In the genomic region with DNA sequence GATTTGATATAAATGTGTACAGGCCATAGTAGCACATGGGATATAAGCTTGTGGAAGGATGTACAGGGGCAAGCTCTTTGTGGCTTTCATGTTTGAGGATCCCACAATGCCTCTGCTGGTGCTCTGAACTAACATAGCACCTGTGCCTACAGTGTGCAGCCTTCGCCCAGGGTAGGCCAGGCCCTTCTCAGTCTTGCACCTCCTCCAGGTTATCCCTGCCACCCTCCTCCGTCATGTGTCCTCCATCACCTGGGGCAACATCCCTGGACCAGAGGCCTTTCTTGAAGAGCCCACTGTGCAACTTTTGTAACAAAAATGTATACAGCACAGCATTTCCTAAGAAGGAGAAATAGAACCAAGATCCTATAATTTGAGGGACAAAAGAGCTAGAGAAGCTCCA, we compare ENCODE assay signal across 29 cellular contexts.
"Had no signal": no experiment of that assay in that cellular context is flagged by ENCODE, and none has a peak within 500 bp of the region (broad histone marks: within the 10 kb centered on the region; RNA-seq: fewer than 3 reads in every experiment).

No MANE protein-coding gene starts in this region.

- ATAC-seq: activated CD4-positive, CD25-positive, alpha-beta regulatory T cell treated with anti-CD3 and anti-CD28 coated beads, Interleukin-2, amount 50 U/mL, for 24 hours; activated CD8-positive, alpha-beta T cell treated with anti-CD3 and anti-CD28 coated beads for 36 hours; activated naive CD4-positive, alpha-beta T cell treated with anti-CD3 and anti-CD28 coated beads, Interleukin-2, amount 50 U/mL, for 72 hours; activated T-cell treated with anti-CD3 and anti-CD28 coated beads, Interleukin-2, amount 50 U/mL, for 4 hours; activated T-helper 17 cell treated with anti-CD3 and anti-CD28 coated beads, Interleukin-2, amount 50 U/mL, for 72 hours; esophagus mucosa; T-helper 17 cell had no signal

- H3K36me3 Mint-ChIP-seq: activated naive CD4-positive, alpha-beta T cell treated with anti-CD3 and anti-CD28 coated beads, Interleukin-2, amount 10 ng/mL, durations not matched to agents 7 days and 5 days; activated naive CD4-positive, alpha-beta T cell treated with anti-CD3 and anti-CD28 coated beads, Interleukin-2, amount 50 U/mL, for 72 hours; activated naive CD8-positive, alpha-beta T cell treated with anti-CD3 and anti-CD28 coated beads, Interleukin-2, amount 10 ng/mL, durations not matched to agents 7 days and 5 days had no signal

- H3K9me3 ChIP-seq: heart left ventricle had no signal

- H3K4me3 ChIP-seq: coronary artery, dorsolateral prefrontal cortex, heart left ventricle had no signal

- H3K27me3 Mint-ChIP-seq: activated B cell treated with CpG ODN at 0.5 μM for 24 hours; activated CD8-positive, alpha-beta T cell treated with anti-CD3 and anti-CD28 coated beads for 36 hours; activated naive CD4-positive, alpha-beta T cell treated with anti-CD3 and anti-CD28 coated beads, Interleukin-2, amount 10 ng/mL, durations not matched to agents 7 days and 5 days; activated naive CD8-positive, alpha-beta T cell treated with anti-CD3 and anti-CD28 coated beads, Interleukin-2, amount 10 ng/mL, durations not matched to agents 7 days and 5 days; central memory CD8-positive, alpha-beta T cell; dendritic cell treated with granulocyte-macrophage colony-stimulating factor and Interleukin-4, amounts not matched to agents 40 ng/mL and 50 ng/mL, for 4 days had no signal

- H3K27me3 ChIP-seq: brain microvascular endothelial cell, dorsolateral prefrontal cortex, heart left ventricle had no signal

- H3K36me3 ChIP-seq: brain microvascular endothelial cell, heart left ventricle, WERI-Rb-1 had no signal

- H3K27ac ChIP-seq: dorsolateral prefrontal cortex, heart left ventricle, WERI-Rb-1 had no signal

- H3K9me3 Mint-ChIP-seq: activated B cell treated with CpG ODN at 0.5 μM for 24 hours; activated CD8-positive, alpha-beta T cell treated with anti-CD3 and anti-CD28 coated beads for 36 hours; activated naive CD4-positive, alpha-beta T cell treated with anti-CD3 and anti-CD28 coated beads, Interleukin-2, amount 10 ng/mL, durations not matched to agents 7 days and 5 days; activated naive CD4-positive, alpha-beta T cell treated with anti-CD3 and anti-CD28 coated beads, Interleukin-2, amount 50 U/mL, for 72 hours; activated naive CD8-positive, alpha-beta T cell treated with anti-CD3 and anti-CD28 coated beads, Interleukin-2, amount 10 ng/mL, durations not matched to agents 7 days and 5 days; activated T-cell treated with anti-CD3 and anti-CD28 coated beads, Interleukin-2, amount 50 U/mL, for 4 hours; activated T-helper 17 cell treated with anti-CD3 and anti-CD28 coated beads, Interleukin-2, amount 50 U/mL, for 72 hours; dendritic cell treated with granulocyte-macrophage colony-stimulating factor and Interleukin-4, amounts not matched to agents 40 ng/mL and 50 ng/mL, for 4 days; endodermal cell; T-helper 2 cell treated with Interferon-gamma antibody and Interleukin-4, amounts not matched to agents 5 μg/mL and 100 μg/mL, for 36 hours had no signal

- H3K4me1 Mint-ChIP-seq: activated B cell treated with CpG ODN at 0.5 μM for 24 hours; activated naive CD4-positive, alpha-beta T cell treated with anti-CD3 and anti-CD28 coated beads, Interleukin-2, amount 10 ng/mL, durations not matched to agents 7 days and 5 days; activated T-helper 17 cell treated with anti-CD3 and anti-CD28 coated beads, Interleukin-2, amount 50 U/mL, for 72 hours; central memory CD8-positive, alpha-beta T cell; endodermal cell had no signal

- H3K4me3 Mint-ChIP-seq: activated B cell treated with CpG ODN at 0.5 μM for 24 hours; activated CD8-positive, alpha-beta T cell treated with anti-CD3 and anti-CD28 coated beads for 36 hours; activated naive CD4-positive, alpha-beta T cell treated with anti-CD3 and anti-CD28 coated beads, Interleukin-2, amount 10 ng/mL, durations not matched to agents 7 days and 5 days; activated naive CD8-positive, alpha-beta T cell treated with anti-CD3 and anti-CD28 coated beads, Interleukin-2, amount 10 ng/mL, durations not matched to agents 7 days and 5 days; activated T-cell treated with anti-CD3 and anti-CD28 coated beads, Interleukin-2, amount 50 U/mL, for 4 hours; activated T-helper 17 cell treated with anti-CD3 and anti-CD28 coated beads, Interleukin-2, amount 50 U/mL, for 72 hours; central memory CD8-positive, alpha-beta T cell; dendritic cell treated with granulocyte-macrophage colony-stimulating factor and Interleukin-4, amounts not matched to agents 40 ng/mL and 50 ng/mL, for 4 days; endodermal cell; T-helper 17 cell; T-helper 2 cell treated with Interferon-gamma antibody and Interleukin-4, amounts not matched to agents 5 μg/mL and 100 μg/mL, for 36 hours had no signal

- DNase-seq: activated B cell treated with CpG ODN at 0.5 μM for 24 hours; activated CD4-positive, alpha-beta T cell treated with anti-CD3 and anti-CD28 coated beads for 48 hours; activated CD4-positive, alpha-beta T cell treated with anti-CD3 and anti-CD28 coated beads, Interleukin-2, amount 50 U/mL, for 1 hour; activated CD4-positive, alpha-beta T cell treated with anti-CD3 and anti-CD28 coated beads, Interleukin-2, amount 50 U/mL, for 48 hours; activated CD8-positive, alpha-beta memory T cell treated with anti-CD3 and anti-CD28 coated beads for 24 hours; activated CD8-positive, alpha-beta T cell treated with anti-CD3 and anti-CD28 coated beads for 36 hours; activated effector memory CD4-positive, alpha-beta T cell treated with Interleukin-2 at 50 U/mL for 16 hours; activated gamma-delta T cell treated with Interleukin-2 at 50 U/mL for 16 hours; activated naive CD4-positive, alpha-beta T cell treated with anti-CD3 and anti-CD28 coated beads, Interleukin-2, amount 10 ng/mL, durations not matched to agents 7 days and 5 days; activated naive CD8-positive, alpha-beta T cell treated with anti-CD3 and anti-CD28 coated beads, Interleukin-2, amount 10 ng/mL, durations not matched to agents 7 days and 5 days; activated T-cell treated with anti-CD3 and anti-CD28 coated beads, Interleukin-2, amount 50 U/mL, for 4 hours; amniotic stem cell; anterior cingulate cortex; dorsolateral prefrontal cortex; effector memory CD4-positive, alpha-beta T cell; endodermal cell; T-helper 1 cell; T-helper 17 cell; WERI-Rb-1 had no signal

- H3K27ac Mint-ChIP-seq: activated B cell treated with CpG ODN at 0.5 μM for 24 hours; activated CD8-positive, alpha-beta T cell treated with anti-CD3 and anti-CD28 coated beads for 36 hours; activated naive CD4-positive, alpha-beta T cell treated with anti-CD3 and anti-CD28 coated beads, Interleukin-2, amount 10 ng/mL, durations not matched to agents 7 days and 5 days; activated naive CD4-positive, alpha-beta T cell treated with anti-CD3 and anti-CD28 coated beads, Interleukin-2, amount 50 U/mL, for 72 hours; activated naive CD8-positive, alpha-beta T cell treated with anti-CD3 and anti-CD28 coated beads, Interleukin-2, amount 10 ng/mL, durations not matched to agents 7 days and 5 days; activated T-helper 17 cell treated with anti-CD3 and anti-CD28 coated beads, Interleukin-2, amount 50 U/mL, for 72 hours; dendritic cell treated with granulocyte-macrophage colony-stimulating factor and Interleukin-4, amounts not matched to agents 40 ng/mL and 50 ng/mL, for 4 days; endodermal cell; T-helper 17 cell; T-helper 2 cell treated with Interferon-gamma antibody and Interleukin-4, amounts not matched to agents 5 μg/mL and 100 μg/mL, for 36 hours had no signal
